1 cellular context compared by ENCODE assay signal in genomic region chr4:41154001-41154813, GRCh38.
TF ChIP-seq lines count a peak whose summit lies in the region.

No MANE protein-coding gene starts in this region.

TF ChIP-seq in IMR-90, 13 proteins besides CTCF, POLR2A, EP300 and RAD21 (continued from another document):
- no peak for TF ChIP-seq ELK1 (IDR thresholded peaks at IDR 0.05; ENCODE audit: borderline replicate concordance, low read depth, low read length)
- TF ChIP-seq MAZ (IDR thresholded peaks at IDR 0.05; ENCODE audit: borderline replicate concordance, low read depth, low read length), result no peak
- TF ChIP-seq BHLHE40 (IDR thresholded peaks at IDR 0.05; ENCODE audit: low read depth, low read length), result no peak
- no peak for TF ChIP-seq CEBPB (IDR thresholded peaks at IDR 0.05; ENCODE audit: low read depth, low read length)
- no peak for TF ChIP-seq FOS (IDR thresholded peaks at IDR 0.05; ENCODE audit: low read depth, low read length)
- no peak for TF ChIP-seq CHD1 (IDR thresholded peaks at IDR 0.05; ENCODE audit: low read depth, low read length)
- no peak for TF ChIP-seq MXI1 (IDR thresholded peaks at IDR 0.05; ENCODE audit: borderline replicate concordance, low read depth, low read length)
- TF ChIP-seq USF2 (IDR thresholded peaks at IDR 0.05; ENCODE audit: low read depth, low read length), result no peak
- TF ChIP-seq MAFK (IDR thresholded peaks at IDR 0.05; ENCODE audit: low read depth, low read length), result no peak
